ENCODE assay signal across 28 cellular contexts in the genomic region with DNA sequence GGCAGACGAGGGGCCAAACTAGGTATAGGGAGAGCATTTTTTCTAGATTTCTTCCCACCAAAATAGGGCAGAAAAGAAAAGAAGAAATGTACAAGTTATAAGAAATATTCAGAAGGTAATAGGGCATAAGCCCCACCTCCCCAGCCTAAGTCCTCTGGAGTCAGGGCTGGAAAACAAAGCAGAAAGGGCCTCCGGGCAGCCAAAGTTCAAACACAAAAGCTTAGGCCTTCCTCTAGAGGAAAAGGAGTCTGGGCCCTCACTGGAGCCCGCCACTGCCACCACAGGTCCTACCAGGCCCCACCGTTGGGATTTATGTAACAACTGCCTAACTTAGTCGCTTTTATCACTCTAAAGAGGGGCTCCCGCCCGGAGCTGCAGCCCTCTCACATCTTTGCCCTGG. TPM values are rescaled to one million over a fixed set of nuclear protein-coding genes. Genes with fewer than 3 reads are reported as not detected.
DNase-seq lines count a peak whose midpoint lies in the region; ATAC-seq, FAIRE-seq and TF ChIP-seq lines count a peak whose summit lies in the region.
"Had no signal": no experiment of that assay in that cellular context is flagged by ENCODE, and none has a peak within 500 bp of the region (broad histone marks: within the 10 kb centered on the region; RNA-seq: fewer than 3 reads in every experiment).

No MANE protein-coding gene starts in this region.

- H2BK120ac ChIP-seq in trophoblast cell (ENCODE audit: insufficient read depth, low read length, poor library complexity): peak overlapping the region; percentile 88

- no peak for TF ChIP-seq EP300 in A549 (IDR thresholded peaks at IDR 0.05)

- no peak overlapping the region for H3K18ac ChIP-seq in trophoblast cell (ENCODE audit: low read length)

- H4K20me1 ChIP-seq in PC-9 (ENCODE audit: insufficient read depth): no peaks in the 10 kb centered on the region

- H4K91ac ChIP-seq in trophoblast cell (ENCODE audit: low read depth, low read length): peak overlapping the region; percentile 92

- H3K27me3 ChIP-seq in PC-9 (ENCODE audit: insufficient read depth, low read depth) (no peaks in the 10 kb centered on the region), trophoblast cell (ENCODE audit: insufficient read depth, low read length) (no peaks in the 10 kb centered on the region)
- H3K27me3 ChIP-seq: transverse colon had no signal

- H3K4ac ChIP-seq in trophoblast cell (ENCODE audit: low read depth, low read length): no peak overlapping the region

- H3K9me3 ChIP-seq in A549 (no peaks in the 10 kb centered on the region), PC-9 (ENCODE audit: insufficient read depth, low read depth) (no peaks in the 10 kb centered on the region), trophoblast cell (ENCODE audit: insufficient read depth, low read depth, low read length) (no peaks in the 10 kb centered on the region)
- H3K9me3 ChIP-seq: HAP-1, left ventricle myocardium inferior, psoas muscle, transverse colon had no signal

- H3K79me1 ChIP-seq in trophoblast cell (ENCODE audit: low read length): peaks cover 10% of the 10 kb centered on the region

- no peak for TF ChIP-seq CTCF in A549 (IDR thresholded peaks at IDR 0.05)
- no peak for TF ChIP-seq CTCF in PC-9 (conservative IDR thresholded peaks at IDR 0.05)

- 91% methylated on average over 7 of the region's 7 CpGs for WGBS in A549 (ENCODE audit: missing lambda C conversion rate)
- WGBS in trophoblast cell (ENCODE audit: extremely low coverage, insufficient coverage, insufficient read length): no CpG with 5 or more reads among the region's 7 CpGs

- peak overlapping the region; percentile 85 for H4K8ac ChIP-seq in trophoblast cell (ENCODE audit: low read depth, low read length)

- CTCF ChIA-PET in A549 (lab: Yijun Ruan, JAX) (interaction anchor here (0.7 kb wide), 1 partner anchor 15 kb away, joined by 3 read pairs; no protein-coding TSS in a partner anchor), PC-9 (lab: Charles Lee) (interaction anchor here (0.7 kb wide), 1 partner anchor 955 kb away, joined by 3 read pairs; no protein-coding TSS in a partner anchor)

- H2AK5ac ChIP-seq in trophoblast cell (ENCODE audit: low read length): no peak overlapping the region

- peak overlapping the region; percentile 73 for H3K14ac ChIP-seq in trophoblast cell (ENCODE audit: low read length)

- peak overlapping the region; percentile 94 for H2BK5ac ChIP-seq in trophoblast cell (ENCODE audit: low read depth, low read length, poor library complexity)

- no peak overlapping the region for H3K9ac ChIP-seq in trophoblast cell (ENCODE audit: low read length)

- BruUV-seq in PC-9 (replicated peaks; lab: Mats Ljungman, UMichigan): no TSS peak

- ATAC-seq in A549 (no peak), left lobe of liver (peak; percentile 45), left colon (no peak), HG03108 (IDR thresholded peaks at IDR 0.05; ENCODE audit: unreplicated experiment) (no peak), GM21367 (IDR thresholded peaks at IDR 0.05; ENCODE audit: unreplicated experiment) (no peak), GM18511 (IDR thresholded peaks at IDR 0.05; ENCODE audit: unreplicated experiment) (no peak)
- ATAC-seq: GM12878, T-cell had no signal

- H3K4me1 ChIP-seq in A549 (peaks cover 92% of the 10 kb centered on the region), PC-9 (replicated peaks; ENCODE audit: insufficient read depth) (peaks cover 98% of the 10 kb centered on the region), trophoblast cell (ENCODE audit: control insufficient read depth in 1 of 2, insufficient read depth in 2 of 2, low read length in 2 of 2) (peaks cover 18 to 21% of the 10 kb centered on the region in 2 experiments)
- H3K4me1 ChIP-seq: HAP-1 had no signal

- TF ChIP-seq RAD21 in A549 (conservative IDR thresholded peaks at IDR 0.05 in 1 of 2, IDR thresholded peaks at IDR 0.05 in 1 of 2): no peak

- H2AFZ ChIP-seq in PC-9 (no peak overlapping the region), trophoblast cell (ENCODE audit: insufficient read depth, low read length, poor library complexity) (no peak overlapping the region)

- H3F3A ChIP-seq in PC-9 (ENCODE audit: insufficient read depth, low read depth): peaks cover 65% of the 10 kb centered on the region

- H3K79me2 ChIP-seq in PC-9 (ENCODE audit: low read depth) (peaks cover 20% of the 10 kb centered on the region), trophoblast cell (ENCODE audit: control insufficient read depth, insufficient read depth, low read length, poor library complexity) (no peaks in the 10 kb centered on the region)

- POLR2A ChIA-PET in A549 (lab: Yijun Ruan, JAX) (no interaction called here), PC-9 (lab: Charles Lee; ENCODE audit: unreplicated experiment) (no interaction called here)

- intact Hi-C loops in PC-9 (cut with micrococcal nuclease; ENCODE audit: unreplicated experiment) (no loop called here), left colon (cut with DNase I, micrococcal nuclease) (no loop called here)

- no peak overlapping the region for H4K12ac ChIP-seq in trophoblast cell (ENCODE audit: low read depth, low read length)

- no peak for TF ChIP-seq POLR2A in A549 (IDR thresholded peaks at IDR 0.05; ENCODE audit: low read length)

- peak overlapping the region; percentile 38 for H2BK12ac ChIP-seq in trophoblast cell (ENCODE audit: low read length)

- H3K23ac ChIP-seq in trophoblast cell (ENCODE audit: low read length): no peak overlapping the region

- H3K4me3 ChIP-seq in A549 (no peak overlapping the region), PC-9 (no peak overlapping the region), trophoblast cell (ENCODE audit: low read depth, low read length) (no peak overlapping the region)
- H3K4me3 ChIP-seq: GM12878, HAP-1, left ventricle myocardium inferior, psoas muscle, transverse colon had no signal

- H3K27ac ChIP-seq in A549 (peak overlapping the region; percentile 56 to 76; a peak in 4 of 6 replicates), PC-9 (peak overlapping the region; percentile 93; the same call in 1 of the 2 replicates), trophoblast cell (ENCODE audit: low read depth, low read length) (peak overlapping the region; percentile 79)
- H3K27ac ChIP-seq: left ventricle myocardium inferior had no signal

- FAIRE-seq in A549 (lab: Jason Lieb, UNC): no peak
- FAIRE-seq: bronchial epithelial cell, colon, GM12878 had no signal

- no peaks in the 10 kb centered on the region for H3K9me2 ChIP-seq in PC-9 (ENCODE audit: insufficient read depth)

- DNase-seq in A549 (ENCODE audit: low read depth in 1 of 2, low spot score in 1 of 2) (no peak), PC-9 (no peak), left lobe of liver (ENCODE audit: low spot score) (peak; percentile 67), trophoblast cell (peak; percentile 72 to 74), left colon (no peak)
- DNase-seq: activated B cell treated with CpG ODN at 0.5 μM for 24 hours; activated CD4-positive, alpha-beta T cell treated with anti-CD3 and anti-CD28 coated beads, Interleukin-2, amount 10 ng/mL, durations not matched to agents 7 days and 5 days; activated effector memory CD4-positive, alpha-beta T cell treated with anti-CD3 and anti-CD28 coated beads, Interleukin-2, amount 50 U/mL, for 16 hours; activated T-cell treated with anti-CD3 and anti-CD28 coated beads, Interleukin-2, amount 50 U/mL, for 24 hours; CD4-positive, CD25-positive, alpha-beta regulatory T cell; effector memory CD4-positive, alpha-beta T cell; left ventricle myocardium inferior; NCI-H2029 treated with DMSO at 0.1 percent for 48 hours; NCI-H2227 treated with DMSO at 0.1 percent for 48 hours; NCI-H748 treated with DMSO at 0.1 percent for 48 hours; psoas muscle; RPMI8226; stimulated activated CD4-positive, alpha-beta T cell treated with anti-CD3 and anti-CD28 coated beads, Interleukin-15, amount 100 ng/mL, for 24 hours; stimulated activated CD4-positive, alpha-beta T cell treated with anti-CD3 and anti-CD28 coated beads, Interleukin-4, amount 100 ng/mL, for 4 hours; T-cell; transverse colon had no signal

- H3K4me2 ChIP-seq in A549 (peak overlapping the region; percentile 40; the same call in 2 of the 3 replicates), PC-9 (no peak overlapping the region), trophoblast cell (ENCODE audit: low read length) (no peak overlapping the region)

- peaks cover 25% of the 10 kb centered on the region for H3K36me3 ChIP-seq in PC-9 (ENCODE audit: low read depth)
- peaks cover 10 to 20% of the 10 kb centered on the region in 2 experiments for H3K36me3 ChIP-seq in trophoblast cell (ENCODE audit: control insufficient read depth in 1 of 2, insufficient read depth in 2 of 2, low read length in 2 of 2)
- H3K36me3 ChIP-seq: HAP-1 had no signal

TF ChIP-seq in A549, 52 proteins besides CTCF, POLR2A, EP300 and RAD21:
- TF ChIP-seq, protein P1, sequence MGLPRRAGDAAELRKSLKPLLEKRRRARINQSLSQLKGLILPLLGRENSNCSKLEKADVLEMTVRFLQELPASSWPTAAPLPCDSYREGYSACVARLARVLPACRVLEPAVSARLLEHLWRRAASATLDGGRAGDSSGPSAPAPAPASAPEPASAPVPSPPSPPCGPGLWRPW (IDR thresholded peaks at IDR 0.05): no peak

RNA-seq across cellular contexts. Expression of a gene that starts 27.6 kb away (rescaled TPM):
- polyA plus RNA-seq in A549 (2011; rRNA removed) (3.3 and 4.1 TPM in 2 replicates), A549 (2017; fragmentation: RNase III; extraction: RNeasy Plus Mini Kit Qiagen cat#74134 plus additional on column Dnase treatment) (6.5 to 7.5 TPM (median 7.3 TPM) in 3 replicates)
- 4.1 and 4.6 TPM in 2 replicates for polyA plus RNA-seq in A549 (2012; cell fraction: cytosol; rRNA removed)
- 11.3 and 11.9 TPM in 2 replicates for polyA plus RNA-seq in A549 (2012; cell fraction: nucleus; rRNA removed)
- polyA minus RNA-seq in A549 (2011; rRNA and poly(A)+ RNA removed): 5.4 and 6.4 TPM in 2 replicates
- total RNA-seq in PC-9 (2021) (42.9 and 44.7 TPM in 2 replicates), left lobe of liver (17.4 TPM), left colon (10 to 100 TPM; 26.0 to 28.3 TPM)
- polyA plus RNA-seq in trophoblast cell (2013): 18.4 and 19.5 TPM in 2 replicates

RNA-seq across cellular contexts. Expression of a gene that starts 35.4 kb away (rescaled TPM):
- polyA plus RNA-seq in A549 (2011; rRNA removed) (2.0 and 3.1 TPM in 2 replicates), A549 (2017; fragmentation: RNase III; extraction: RNeasy Plus Mini Kit Qiagen cat#74134 plus additional on column Dnase treatment) (0.42 to 0.50 TPM (median 0.49 TPM) in 3 replicates)
- polyA plus RNA-seq in A549 (2012; cell fraction: cytosol; rRNA removed): 0.42 and 0.53 TPM in 2 replicates
- 0.29 and 0.31 TPM in 2 replicates for polyA plus RNA-seq in A549 (2012; cell fraction: nucleus; rRNA removed)
- polyA minus RNA-seq in A549 (2011; rRNA and poly(A)+ RNA removed): 2.4 and 4.8 TPM in 2 replicates
- total RNA-seq in PC-9 (2021) (19.5 and 19.8 TPM in 2 replicates), left lobe of liver (3.7 TPM), left colon (10 to 100 TPM; 56.5 to 70.4 TPM)
- polyA plus RNA-seq in trophoblast cell (2013): 34.0 and 35.3 TPM in 2 replicates

Comparison
In these comparisons a context has a peak if more than half of its experiments do, and no peak if none do; other contexts are left out.
1. DNase-seq: peak in left lobe of liver (single experiment) and trophoblast cell (2 of 2); none in A549 (0 of 2), PC-9 (0 of 2) and left colon (0 of 2).
2. Peak in every context shown above with its lines, with median percentiles within 50 percentile points of each other: H3K27ac ChIP-seq.